Comparison of ENCODE assay signal across 8 cellular contexts in genomic region chr19:13060964-13061927, GRCh38. TPM values are rescaled to one million over a fixed set of nuclear protein-coding genes. Genes with fewer than 3 reads are reported as not detected.
DNase-seq lines count a peak whose midpoint lies in the region; ATAC-seq and TF ChIP-seq lines count a peak whose summit lies in the region.

No MANE protein-coding gene starts in this region.

- peak; percentile 95 to 97 for TF ChIP-seq CTCF in left lung (IDR thresholded peaks at IDR 0.05)

- DNase-seq in DMS114 treated with DMSO at 0.1 percent for 48 hours (lab: John Stamatoyannopoulos, UW; ENCODE audit: unreplicated experiment) (peak; percentile 48), NCI-H69 (lab: John Stamatoyannopoulos, UW) (peak; percentile 90), dermis microvascular lymphatic vessel endothelial cell (ENCODE audit: low read depth in 2 of 2) (peak; percentile 56 to 78), left lung (peak; percentile 84 to 96)
- DNase-seq in activated CD4-positive, alpha-beta T cell treated with anti-CD3 and anti-CD28 coated beads, Interleukin-2, amount 50 U/mL, for 48 hours = peak; percentile 85 to 88
- peak; percentile 82 to 90 for DNase-seq in stimulated activated CD4-positive, alpha-beta T cell treated with anti-CD3 and anti-CD28 coated beads, Interleukin-2, amount 100 ng/mL, for 24 hours

- no peaks in the 10 kb centered on the region for H3K9me3 ChIP-seq in left lung

- H3K36me3 ChIP-seq in left lung = no peaks in the 10 kb centered on the region

- intact Hi-C loops in left lung (cut with DNase I) = loop anchor here in 1 of 2 donors (5.0 kb wide), 1 partner anchor 79 kb away; no protein-coding TSS in a partner anchor

- H3K4me1 ChIP-seq in left lung = peaks cover 53 to 75% of the 10 kb centered on the region in 2 donors

- peaks cover 0 to 11% of the 10 kb centered on the region in 2 donors for H3K27me3 ChIP-seq in left lung

- peak overlapping the region in 1 of 2 donors; percentile 34 for H3K4me3 ChIP-seq in left lung

- H3K27ac ChIP-seq in left lung = peak overlapping the region; percentile 61 to 86

- ATAC-seq in HG03175 (IDR thresholded peaks at IDR 0.05; ENCODE audit: unreplicated experiment) (peak; percentile 52), left lung (peak; percentile 92), HG03039 (IDR thresholded peaks at IDR 0.05; ENCODE audit: unreplicated experiment) (no peak)

RNA-seq across cellular contexts. Expression of gene LYL1, which starts 41.4 kb away (rescaled TPM):
- total RNA-seq in dermis microvascular lymphatic vessel endothelial cell (25.4 and 43.5 TPM in 2 replicates), left lung (10 to 100 TPM; 15.4 to 32.9 TPM)

RNA-seq across cellular contexts. Expression of gene TRMT1, which starts 55.3 kb away (rescaled TPM):
- total RNA-seq in dermis microvascular lymphatic vessel endothelial cell (20.3 and 26.2 TPM in 2 replicates), left lung (10 to 100 TPM; 24.2 to 46.2 TPM)

RNA-seq across cellular contexts. Expression of gene NACC1, which starts 56.8 kb away (rescaled TPM):
- 36.2 and 46.7 TPM in 2 replicates for total RNA-seq in dermis microvascular lymphatic vessel endothelial cell
- total RNA-seq in left lung = 10 to 100 TPM; 65.1 to 92.5 TPM
